Comparison of ENCODE assay signal across 9 cellular contexts in the genomic region with DNA sequence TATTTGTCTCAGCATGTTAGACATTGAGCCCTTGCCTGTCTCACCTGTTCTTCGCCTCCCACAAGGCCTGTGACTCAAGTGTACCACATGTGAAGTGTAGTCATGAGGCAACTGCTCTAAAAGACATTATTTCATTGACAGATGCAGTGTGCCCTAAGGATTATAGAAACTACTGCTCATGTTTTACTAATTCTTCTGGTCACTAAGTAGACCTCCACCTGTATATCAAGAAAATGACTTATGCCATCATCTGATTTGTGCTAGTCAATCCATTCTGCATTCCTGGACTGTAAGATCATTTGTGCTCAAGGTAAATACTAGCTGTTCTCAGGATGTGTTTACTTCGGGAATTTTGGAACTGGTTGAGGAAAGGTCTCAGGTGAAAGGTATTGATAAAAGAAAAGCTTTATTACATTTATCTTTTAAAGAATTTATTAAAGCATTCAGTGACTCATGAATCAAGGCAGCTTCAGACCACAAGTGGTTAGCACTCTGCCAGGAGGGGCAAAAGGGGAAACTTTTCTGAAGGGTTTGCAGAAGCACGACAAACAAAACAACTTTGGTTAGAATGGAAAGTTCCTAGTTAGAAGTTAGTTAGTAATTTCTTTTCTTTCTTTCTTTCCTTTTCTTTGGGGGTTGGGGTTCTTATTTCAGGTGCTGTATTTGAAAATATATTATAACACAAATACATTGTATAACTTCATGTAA.
A peak's percentile ranks its signal among the peaks of the same experiment; 100 is the strongest.
DNase-seq lines count a peak whose midpoint lies in the region; ATAC-seq, FAIRE-seq and TF ChIP-seq lines count a peak whose summit lies in the region.
"Had no signal": no experiment of that assay in that cellular context is flagged by ENCODE, and none has a peak within 500 bp of the region (broad histone marks: within the 10 kb centered on the region; RNA-seq: fewer than 3 reads in every experiment).

No MANE protein-coding gene starts in this region.

- peaks cover 11% of the 10 kb centered on the region for H3K36me3 Mint-ChIP-seq in activated T-helper 2 cell treated with anti-CD3 and anti-CD28 coated beads, Interferon-gamma antibody, Interleukin-2, Interleukin-4, amounts not matched to agents 10 μg/mL and 5 μg/mL and 100 μg/mL, durations not matched to agents 14 hours and 24 hours and 36 hours (ENCODE audit: low read depth)
- H3K36me3 Mint-ChIP-seq in endodermal cell (ENCODE audit: low read depth) = no peaks in the 10 kb centered on the region

- peaks cover 15% of the 10 kb centered on the region for H3K9me3 Mint-ChIP-seq in activated T-helper 2 cell treated with anti-CD3 and anti-CD28 coated beads, Interferon-gamma antibody, Interleukin-2, Interleukin-4, amounts not matched to agents 10 μg/mL and 5 μg/mL and 100 μg/mL, durations not matched to agents 14 hours and 24 hours and 36 hours
- no peaks in the 10 kb centered on the region for H3K9me3 Mint-ChIP-seq in endodermal cell

- H3K4me3 Mint-ChIP-seq in activated T-helper 2 cell treated with anti-CD3 and anti-CD28 coated beads, Interferon-gamma antibody, Interleukin-2, Interleukin-4, amounts not matched to agents 10 μg/mL and 5 μg/mL and 100 μg/mL, durations not matched to agents 14 hours and 24 hours and 36 hours (ENCODE audit: low read depth) = peak overlapping the region; percentile 63
- no peak overlapping the region for H3K4me3 Mint-ChIP-seq in endodermal cell

- H3K9me3 ChIP-seq in endodermal cell (ENCODE audit: control insufficient read depth, low read length) = no peaks in the 10 kb centered on the region
- no peaks in the 10 kb centered on the region for H3K9me3 ChIP-seq in upper lobe of right lung

- H3K4me3 ChIP-seq in skeletal muscle cell (ENCODE audit: low read depth, low read length) (no peak overlapping the region), endodermal cell (ENCODE audit: low read length) (no peak overlapping the region), upper lobe of right lung (no peak overlapping the region)
- H3K4me3 ChIP-seq: K562 had no signal

- H3K27ac Mint-ChIP-seq in activated T-helper 2 cell treated with anti-CD3 and anti-CD28 coated beads, Interferon-gamma antibody, Interleukin-2, Interleukin-4, amounts not matched to agents 10 μg/mL and 5 μg/mL and 100 μg/mL, durations not matched to agents 14 hours and 24 hours and 36 hours = peak overlapping the region; percentile 91
- no peak overlapping the region for H3K27ac Mint-ChIP-seq in endodermal cell

- intact Hi-C loops in activated T-helper 2 cell treated with anti-CD3 and anti-CD28 coated beads, Interferon-gamma antibody, Interleukin-2, Interleukin-4, amounts not matched to agents 10 μg/mL and 5 μg/mL and 100 μg/mL, durations not matched to agents 14 hours and 24 hours and 36 hours (cut with micrococcal nuclease) = loop anchor here (1.0 to 5.0 kb wide), 19 partner anchors 32 to 965 kb away; a partner anchor contains a TSS
- intact Hi-C loops in upper lobe of right lung (cut with DNase I) = no loop called here

- H3K27ac ChIP-seq in endodermal cell (ENCODE audit: low read depth, low read length) (no peak overlapping the region), upper lobe of right lung (no peak overlapping the region)

- H3K27me3 ChIP-seq in endodermal cell (ENCODE audit: control insufficient read depth, insufficient read depth, low read length, poor library complexity, severe bottlenecking) (no peaks in the 10 kb centered on the region), upper lobe of right lung (no peaks in the 10 kb centered on the region)

- H3K9ac ChIP-seq in endodermal cell (ENCODE audit: extremely low read depth, low read length, poor library complexity, severe bottlenecking) = no peak overlapping the region

- no peaks in the 10 kb centered on the region for H3K36me3 ChIP-seq in endodermal cell (ENCODE audit: control insufficient read depth, insufficient read depth, low read length)
- no peaks in the 10 kb centered on the region for H3K36me3 ChIP-seq in upper lobe of right lung

- TF ChIP-seq CTCF in endodermal cell (conservative IDR thresholded peaks at IDR 0.05) (no peak), upper lobe of right lung (IDR thresholded peaks at IDR 0.05) (no peak)

- peak; percentile 9 for DNase-seq in GM19239 (ENCODE audit: insufficient read length, low spot score)
- no peak for DNase-seq in activated T-helper 2 cell treated with anti-CD3 and anti-CD28 coated beads, Interferon-gamma antibody, Interleukin-2, Interleukin-4, amounts not matched to agents 10 μg/mL and 5 μg/mL and 100 μg/mL, durations not matched to agents 14 hours and 24 hours and 36 hours (ENCODE audit: low spot score)
- DNase-seq in skeletal muscle cell (ENCODE audit: low read depth) = peak; percentile 53
- DNase-seq in NCI-H1436 treated with DMSO at 0.1 percent for 48 hours (lab: John Stamatoyannopoulos, UW) = no peak
- no peak for DNase-seq in endodermal cell
- DNase-seq in upper lobe of right lung = no peak
- DNase-seq in C1 segment of cervical spinal cord (lab: John Stamatoyannopoulos, UW) = no peak

- FAIRE-seq in GM19239 (lab: Jason Lieb, UNC) = peak; percentile 66
- FAIRE-seq: K562 had no signal

- ATAC-seq in HG03139 (IDR thresholded peaks at IDR 0.05; ENCODE audit: unreplicated experiment) = peak; percentile 62
- ATAC-seq in upper lobe of right lung = no peak
- ATAC-seq: K562 had no signal

- H3K4me1 Mint-ChIP-seq in activated T-helper 2 cell treated with anti-CD3 and anti-CD28 coated beads, Interferon-gamma antibody, Interleukin-2, Interleukin-4, amounts not matched to agents 10 μg/mL and 5 μg/mL and 100 μg/mL, durations not matched to agents 14 hours and 24 hours and 36 hours (ENCODE audit: low read depth) = peaks cover 76% of the 10 kb centered on the region
- peaks cover 3% of the 10 kb centered on the region for H3K4me1 Mint-ChIP-seq in endodermal cell

- WGBS in endodermal cell (ENCODE audit: insufficient coverage in 1 of 2, insufficient read length in 1 of 2), 2 experiments = 80 to 95% methylated on average over 1 to 3 of the region's 3 CpGs

- no peaks in the 10 kb centered on the region for H3K27me3 Mint-ChIP-seq in activated T-helper 2 cell treated with anti-CD3 and anti-CD28 coated beads, Interferon-gamma antibody, Interleukin-2, Interleukin-4, amounts not matched to agents 10 μg/mL and 5 μg/mL and 100 μg/mL, durations not matched to agents 14 hours and 24 hours and 36 hours (ENCODE audit: low read depth)
- H3K27me3 Mint-ChIP-seq in endodermal cell (ENCODE audit: insufficient read depth) = no peaks in the 10 kb centered on the region

- H3K4me1 ChIP-seq in endodermal cell (ENCODE audit: control insufficient read depth, insufficient read depth, low read length) = no peaks in the 10 kb centered on the region
- no peaks in the 10 kb centered on the region for H3K4me1 ChIP-seq in upper lobe of right lung

Comparison
In these comparisons a context has a peak if more than half of its experiments do, and no peak if none do; other contexts are left out.
1. DNase-seq: peak in GM19239 (single experiment) and skeletal muscle cell (single experiment); none in activated T-helper 2 cell treated with anti-CD3 and anti-CD28 coated beads, Interferon-gamma antibody, Interleukin-2, Interleukin-4, amounts not matched to agents 10 μg/mL and 5 μg/mL and 100 μg/mL, durations not matched to agents 14 hours and 24 hours and 36 hours (single experiment), NCI-H1436 treated with DMSO at 0.1 percent for 48 hours (single experiment), endodermal cell (single experiment), upper lobe of right lung (single experiment) and C1 segment of cervical spinal cord (0 of 14).